16 cellular contexts compared by ENCODE assay signal in the genomic region with DNA sequence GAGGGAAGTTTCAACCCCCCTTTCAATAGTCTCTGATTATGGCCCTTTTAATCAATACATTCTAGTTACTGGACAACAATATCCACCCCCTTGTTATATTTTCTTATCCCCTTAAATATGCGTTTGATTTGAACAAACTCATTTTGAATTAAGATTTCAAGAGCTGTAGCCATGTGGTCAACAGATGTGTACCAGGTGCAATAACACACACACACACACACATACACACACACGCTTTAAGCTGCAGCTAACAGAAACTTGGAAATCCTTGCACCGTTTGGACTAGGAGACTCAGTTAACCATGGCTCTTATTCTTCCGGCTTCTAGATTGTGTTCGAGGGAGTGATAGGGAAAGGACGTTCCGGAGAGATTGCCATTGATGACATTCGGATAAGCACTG.
"Had no signal": no experiment of that assay in that cellular context is flagged by ENCODE, and none has a peak within 500 bp of the region (broad histone marks: within the 10 kb centered on the region; RNA-seq: fewer than 3 reads in every experiment).

No MANE protein-coding gene starts in this region.

- ATAC-seq: effector memory CD8-positive, alpha-beta T cell; psoas muscle; stimulated activated naive CD8-positive, alpha-beta T cell treated with anti-CD3 and anti-CD28 coated beads, Interleukin-15, Interleukin-2, amounts not matched to agents 100 U/mL and 50 U/mL, for 24 hours had no signal

- DNase-seq: activated CD4-positive, alpha-beta T cell treated with anti-CD3 and anti-CD28 coated beads, Interleukin-2, amount 10 ng/mL, durations not matched to agents 7 days and 5 days; activated CD4-positive, CD25-positive, alpha-beta regulatory T cell; activated CD8-positive, alpha-beta memory T cell treated with anti-CD3 and anti-CD28 coated beads for 24 hours; activated naive CD4-positive, alpha-beta T cell; dermis blood vessel endothelial cell; effector memory CD8-positive, alpha-beta T cell; erythroblast; hypothalamus; left ventricle myocardium inferior; mesenchymal stem cell; psoas muscle; right lobe of liver; stimulated activated naive CD8-positive, alpha-beta T cell treated with anti-CD3 and anti-CD28 coated beads, Interleukin-15, Interleukin-2, amounts not matched to agents 100 U/mL and 50 U/mL, for 24 hours; upper lobe of left lung had no signal

- H3K36me3 Mint-ChIP-seq: natural killer cell treated with Interleukin-12 subunit alpha and Interleukin-12 subunit beta and Interleukin-15 and Interleukin-18, amount 100 ng/mL, for 72 hours had no signal

- H3K36me3 ChIP-seq: ascending aorta, left ventricle myocardium inferior, right lobe of liver had no signal

- H3K9me3 ChIP-seq: ascending aorta, left ventricle myocardium inferior, psoas muscle, right lobe of liver, upper lobe of left lung had no signal

- H3K27ac ChIP-seq: ascending aorta, left ventricle myocardium inferior, psoas muscle, right lobe of liver had no signal

- H3K27ac Mint-ChIP-seq: activated CD4-positive, alpha-beta T cell treated with anti-CD3 and anti-CD28 coated beads, Interleukin-2, amount 10 ng/mL, durations not matched to agents 7 days and 5 days; effector memory CD8-positive, alpha-beta T cell; natural killer cell treated with Interleukin-12 subunit alpha and Interleukin-12 subunit beta and Interleukin-15 and Interleukin-18, amount 100 ng/mL, for 72 hours had no signal

- H3K4me3 Mint-ChIP-seq: activated CD4-positive, alpha-beta T cell treated with anti-CD3 and anti-CD28 coated beads, Interleukin-2, amount 10 ng/mL, durations not matched to agents 7 days and 5 days; effector memory CD8-positive, alpha-beta T cell; natural killer cell treated with Interleukin-12 subunit alpha and Interleukin-12 subunit beta and Interleukin-15 and Interleukin-18, amount 100 ng/mL, for 72 hours had no signal

- H3K9me3 Mint-ChIP-seq: activated CD4-positive, alpha-beta T cell treated with anti-CD3 and anti-CD28 coated beads, Interleukin-2, amount 10 ng/mL, durations not matched to agents 7 days and 5 days; effector memory CD8-positive, alpha-beta T cell; natural killer cell treated with Interleukin-12 subunit alpha and Interleukin-12 subunit beta and Interleukin-15 and Interleukin-18, amount 100 ng/mL, for 72 hours had no signal

- H3K4me3 ChIP-seq: ascending aorta, left ventricle myocardium inferior, psoas muscle, right lobe of liver, upper lobe of left lung had no signal

- H3K4me1 ChIP-seq: psoas muscle, right lobe of liver had no signal

- H3K27me3 ChIP-seq: ascending aorta, right lobe of liver, upper lobe of left lung had no signal
